ENCODE assay signal across 1 cellular context in the genomic region with DNA sequence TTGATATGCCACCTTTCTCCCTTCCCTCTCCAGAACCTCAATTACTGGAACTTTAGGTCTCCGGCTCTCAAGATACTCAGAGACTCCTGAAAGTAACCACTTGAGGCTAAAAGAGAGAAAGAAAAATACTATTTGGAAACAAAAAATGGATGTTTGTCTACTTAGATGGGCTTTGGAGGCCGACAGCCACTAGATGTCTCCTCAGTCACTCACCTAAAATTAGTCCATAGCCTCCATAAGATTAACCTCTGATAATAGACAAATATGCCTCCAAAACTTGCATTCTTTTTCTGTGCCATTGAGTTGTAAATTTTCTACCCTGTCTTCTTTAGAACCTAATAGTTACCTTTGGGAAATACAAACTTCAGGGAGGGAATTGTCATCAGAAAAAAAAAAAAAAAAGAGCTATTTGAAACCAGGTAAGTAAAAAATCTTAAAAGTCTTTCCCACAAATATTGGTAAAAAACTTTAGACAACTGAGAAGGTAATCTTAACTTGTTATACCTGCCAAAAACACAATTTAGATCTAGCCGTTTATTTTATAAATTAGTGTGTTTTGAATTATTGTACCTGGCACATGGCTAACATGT.
A peak's percentile ranks its signal among the peaks of the same experiment; 100 is the strongest.
TF ChIP-seq lines count a peak whose summit lies in the region.

No MANE protein-coding gene starts in this region.

TF ChIP-seq in A549, 52 proteins besides CTCF, POLR2A, EP300 and RAD21:
- TF ChIP-seq, protein P1, sequence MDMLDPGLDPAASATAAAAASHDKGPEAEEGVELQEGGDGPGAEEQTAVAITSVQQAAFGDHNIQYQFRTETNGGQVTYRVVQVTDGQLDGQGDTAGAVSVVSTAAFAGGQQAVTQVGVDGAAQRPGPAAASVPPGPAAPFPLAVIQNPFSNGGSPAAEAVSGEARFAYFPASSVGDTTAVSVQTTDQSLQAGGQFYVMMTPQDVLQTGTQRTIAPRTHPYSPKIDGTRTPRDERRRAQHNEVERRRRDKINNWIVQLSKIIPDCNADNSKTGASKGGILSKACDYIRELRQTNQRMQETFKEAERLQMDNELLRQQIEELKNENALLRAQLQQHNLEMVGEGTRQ (IDR thresholded peaks at IDR 0.05) = no peak
- no peak for TF ChIP-seq NFE2L2 (conservative IDR thresholded peaks at IDR 0.05; ENCODE audit: low read length)
- peak; percentile 48; the same call in 2 of the 3 replicates for TF ChIP-seq SMC3 (IDR thresholded peaks at IDR 0.05)
- no peak for TF ChIP-seq EHMT2 (IDR thresholded peaks at IDR 0.05; ENCODE audit: low read depth)
- TF ChIP-seq, protein P2, sequence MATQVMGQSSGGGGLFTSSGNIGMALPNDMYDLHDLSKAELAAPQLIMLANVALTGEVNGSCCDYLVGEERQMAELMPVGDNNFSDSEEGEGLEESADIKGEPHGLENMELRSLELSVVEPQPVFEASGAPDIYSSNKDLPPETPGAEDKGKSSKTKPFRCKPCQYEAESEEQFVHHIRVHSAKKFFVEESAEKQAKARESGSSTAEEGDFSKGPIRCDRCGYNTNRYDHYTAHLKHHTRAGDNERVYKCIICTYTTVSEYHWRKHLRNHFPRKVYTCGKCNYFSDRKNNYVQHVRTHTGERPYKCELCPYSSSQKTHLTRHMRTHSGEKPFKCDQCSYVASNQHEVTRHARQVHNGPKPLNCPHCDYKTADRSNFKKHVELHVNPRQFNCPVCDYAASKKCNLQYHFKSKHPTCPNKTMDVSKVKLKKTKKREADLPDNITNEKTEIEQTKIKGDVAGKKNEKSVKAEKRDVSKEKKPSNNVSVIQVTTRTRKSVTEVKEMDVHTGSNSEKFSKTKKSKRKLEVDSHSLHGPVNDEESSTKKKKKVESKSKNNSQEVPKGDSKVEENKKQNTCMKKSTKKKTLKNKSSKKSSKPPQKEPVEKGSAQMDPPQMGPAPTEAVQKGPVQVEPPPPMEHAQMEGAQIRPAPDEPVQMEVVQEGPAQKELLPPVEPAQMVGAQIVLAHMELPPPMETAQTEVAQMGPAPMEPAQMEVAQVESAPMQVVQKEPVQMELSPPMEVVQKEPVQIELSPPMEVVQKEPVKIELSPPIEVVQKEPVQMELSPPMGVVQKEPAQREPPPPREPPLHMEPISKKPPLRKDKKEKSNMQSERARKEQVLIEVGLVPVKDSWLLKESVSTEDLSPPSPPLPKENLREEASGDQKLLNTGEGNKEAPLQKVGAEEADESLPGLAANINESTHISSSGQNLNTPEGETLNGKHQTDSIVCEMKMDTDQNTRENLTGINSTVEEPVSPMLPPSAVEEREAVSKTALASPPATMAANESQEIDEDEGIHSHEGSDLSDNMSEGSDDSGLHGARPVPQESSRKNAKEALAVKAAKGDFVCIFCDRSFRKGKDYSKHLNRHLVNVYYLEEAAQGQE (IDR thresholded peaks at IDR 0.05) = no peak
- no peak for TF ChIP-seq CHD2 (IDR thresholded peaks at IDR 0.05; ENCODE audit: low read length, partially characterized antibody)
